In the genomic region with DNA sequence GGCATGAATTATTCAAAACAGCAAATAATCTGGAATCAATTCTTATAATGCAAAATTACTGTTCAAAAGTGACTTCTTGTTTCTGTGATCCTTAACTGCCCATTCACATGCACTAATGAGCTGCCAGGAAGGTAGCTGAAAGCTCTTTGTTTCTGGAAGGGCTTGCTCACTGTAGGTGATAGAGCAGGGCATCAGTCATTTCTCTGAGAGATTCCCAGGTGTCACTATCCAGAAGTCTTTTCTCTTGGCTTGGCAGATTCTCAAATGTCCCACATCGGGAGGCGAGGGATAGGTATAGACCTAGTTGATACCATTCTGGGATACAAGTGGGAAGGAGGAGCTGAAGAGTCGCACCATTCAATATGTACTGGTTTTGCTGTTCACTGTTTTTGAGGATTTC, we compare ENCODE assay signal across 1 cellular context.
TF ChIP-seq lines count a peak whose summit lies in the region.

No MANE protein-coding gene starts in this region.

TF ChIP-seq in GM23338, 12 proteins besides CTCF, POLR2A, EP300 and RAD21 (continued from another document):
- TF ChIP-seq ZNF331 (CRISPR knock-in tag; IDR thresholded peaks at IDR 0.05; ENCODE audit: low read depth) (no peak), STAT1 (IDR thresholded peaks at IDR 0.05; ENCODE audit: unreplicated experiment) (no peak)
